In the genomic region with DNA sequence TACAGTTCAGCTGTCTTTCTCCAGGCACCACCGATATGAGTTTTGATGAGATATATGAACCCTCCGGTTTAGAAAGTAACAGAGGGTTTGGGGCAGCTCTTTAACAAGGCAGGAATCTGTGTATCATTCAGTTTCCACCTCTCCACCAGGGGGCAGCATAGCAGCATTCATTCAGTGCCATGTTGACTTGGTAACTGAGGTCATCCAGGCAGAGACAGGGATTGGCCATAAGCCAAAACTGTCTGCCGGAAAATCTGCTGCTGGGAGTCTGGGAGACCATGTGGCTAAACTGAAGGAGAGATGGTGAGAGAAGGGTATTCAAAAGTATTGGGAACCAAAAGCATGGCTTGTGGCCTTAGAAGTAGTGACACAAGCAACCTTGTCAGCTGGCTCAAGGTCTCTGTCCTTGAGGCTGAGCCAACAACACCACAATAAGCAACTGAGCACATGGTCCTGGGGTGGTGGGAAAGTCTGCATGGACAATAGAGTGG, we compare ENCODE assay signal across 8 cellular contexts.
DNase-seq lines count a peak whose midpoint lies in the region; ATAC-seq and TF ChIP-seq lines count a peak whose summit lies in the region.

No MANE protein-coding gene starts in this region.

- TF ChIP-seq CTCF in AG04450 (IDR thresholded peaks at IDR 0.05; ENCODE audit: low read depth, low read length) (peak; percentile 54), GM13976 (IDR thresholded peaks at IDR 0.05; ENCODE audit: borderline replicate concordance, control extremely low read depth, extremely low read depth, insufficient read depth, missing control alignments) (peak; percentile 61), progenitor cell of endocrine pancreas (IDR thresholded peaks at IDR 0.05; ENCODE audit: unreplicated experiment) (peak; percentile 56)

- H3K4me3 ChIP-seq in AG04450 (ENCODE audit: low read depth, low read length): no peak overlapping the region

- in situ Hi-C loops in GM13976 (cut with MboI; ENCODE audit: low sequenced_read_pairs, unreplicated experiment): no loop called here

- CTCF ChIA-PET in AG04450 (lab: Charles Lee): interaction anchor here (0.6 to 1.8 kb wide), 10 partner anchors 9 to 337 kb away, joined by 3 to 8 read pairs (median 4); no protein-coding TSS in a partner anchor
- CTCF ChIA-PET in activated CD8-positive, alpha-beta T cell treated with anti-CD3 and anti-CD28 coated beads, Interleukin-2, amount 10 ng/mL, durations not matched to agents 7 days and 5 days (lab: Charles Lee): interaction anchor here (0.7 to 1.9 kb wide), 8 partner anchors 11 to 335 kb away, joined by 3 to 11 read pairs (median 4); no protein-coding TSS in a partner anchor

- DNase-seq in AG04450 (ENCODE audit: low read depth, low spot score) (no peak), GM13976 (ENCODE audit: low spot score) (peak; percentile 57), NCI-H226 (peak; percentile 7), germinal center (ENCODE audit: low spot score) (peak; percentile 35), progenitor cell of endocrine pancreas (ENCODE audit: low spot score, unreplicated experiment) (no peak)
- peak; percentile 61 for DNase-seq in activated CD8-positive, alpha-beta T cell treated with anti-CD3 and anti-CD28 coated beads, Interleukin-2, amount 10 ng/mL, durations not matched to agents 7 days and 5 days

- no peaks in the 10 kb centered on the region for H3K36me3 Mint-ChIP-seq in activated CD8-positive, alpha-beta T cell treated with anti-CD3 and anti-CD28 coated beads, Interleukin-2, amount 10 ng/mL, durations not matched to agents 7 days and 5 days (ENCODE audit: low read depth)
- peaks cover 1% of the 10 kb centered on the region for H3K36me3 Mint-ChIP-seq in progenitor cell of endocrine pancreas (ENCODE audit: insufficient read depth)

- no peaks in the 10 kb centered on the region for H3K9me3 Mint-ChIP-seq in activated CD8-positive, alpha-beta T cell treated with anti-CD3 and anti-CD28 coated beads, Interleukin-2, amount 10 ng/mL, durations not matched to agents 7 days and 5 days (ENCODE audit: insufficient read depth)
- peaks cover 14% of the 10 kb centered on the region for H3K9me3 Mint-ChIP-seq in progenitor cell of endocrine pancreas (ENCODE audit: low read depth)

- POLR2A ChIA-PET in AG04450 (lab: Yijun Ruan, JAX): no interaction called here
- POLR2A ChIA-PET in activated CD8-positive, alpha-beta T cell treated with anti-CD3 and anti-CD28 coated beads, Interleukin-2, amount 10 ng/mL, durations not matched to agents 7 days and 5 days (lab: Charles Lee): no interaction called here

- ATAC-seq in HG03342 (IDR thresholded peaks at IDR 0.05; ENCODE audit: unreplicated experiment) (peak; percentile 75), HG02588 (IDR thresholded peaks at IDR 0.05; ENCODE audit: unreplicated experiment) (no peak)
- no peak for ATAC-seq in activated CD8-positive, alpha-beta T cell treated with anti-CD3 and anti-CD28 coated beads, Interleukin-2, amount 10 ng/mL, durations not matched to agents 7 days and 5 days

- no peaks in the 10 kb centered on the region for H3K9me3 ChIP-seq in AG04450 (ENCODE audit: control insufficient read depth, insufficient read depth, low read length)

- no peaks in the 10 kb centered on the region for H3K27me3 Mint-ChIP-seq in activated CD8-positive, alpha-beta T cell treated with anti-CD3 and anti-CD28 coated beads, Interleukin-2, amount 10 ng/mL, durations not matched to agents 7 days and 5 days (ENCODE audit: low read depth)
- no peaks in the 10 kb centered on the region for H3K27me3 Mint-ChIP-seq in progenitor cell of endocrine pancreas

- H3K27me3 ChIP-seq in AG04450 (ENCODE audit: control insufficient read depth, insufficient read depth, low read length): no peaks in the 10 kb centered on the region

- no peaks in the 10 kb centered on the region for H3K4me1 Mint-ChIP-seq in activated CD8-positive, alpha-beta T cell treated with anti-CD3 and anti-CD28 coated beads, Interleukin-2, amount 10 ng/mL, durations not matched to agents 7 days and 5 days (ENCODE audit: low read depth)
- peaks cover 30% of the 10 kb centered on the region for H3K4me1 Mint-ChIP-seq in progenitor cell of endocrine pancreas (ENCODE audit: low read depth)

- H3K27ac Mint-ChIP-seq in activated CD8-positive, alpha-beta T cell treated with anti-CD3 and anti-CD28 coated beads, Interleukin-2, amount 10 ng/mL, durations not matched to agents 7 days and 5 days: no peak overlapping the region
- no peak overlapping the region for H3K27ac Mint-ChIP-seq in progenitor cell of endocrine pancreas

- no peak overlapping the region for H3K27ac ChIP-seq in AG04450 (ENCODE audit: low read depth, low read length)

- no peak overlapping the region for H3K4me3 Mint-ChIP-seq in activated CD8-positive, alpha-beta T cell treated with anti-CD3 and anti-CD28 coated beads, Interleukin-2, amount 10 ng/mL, durations not matched to agents 7 days and 5 days
- H3K4me3 Mint-ChIP-seq in progenitor cell of endocrine pancreas (ENCODE audit: low read depth): no peak overlapping the region

Comparison
In these comparisons a context has a peak if more than half of its experiments do, and no peak if none do; other contexts are left out.
1. DNase-seq: peak in GM13976 (single experiment), NCI-H226 (single experiment), activated CD8-positive, alpha-beta T cell treated with anti-CD3 and anti-CD28 coated beads, Interleukin-2, amount 10 ng/mL, durations not matched to agents 7 days and 5 days (single experiment) and germinal center (single experiment); none in AG04450 (single experiment) and progenitor cell of endocrine pancreas (single experiment).
2. Peak in every context shown above with its lines, with median percentiles within 50 percentile points of each other: CTCF ChIP-seq.